ENCODE assay signal across 8 cellular contexts in the genomic region with DNA sequence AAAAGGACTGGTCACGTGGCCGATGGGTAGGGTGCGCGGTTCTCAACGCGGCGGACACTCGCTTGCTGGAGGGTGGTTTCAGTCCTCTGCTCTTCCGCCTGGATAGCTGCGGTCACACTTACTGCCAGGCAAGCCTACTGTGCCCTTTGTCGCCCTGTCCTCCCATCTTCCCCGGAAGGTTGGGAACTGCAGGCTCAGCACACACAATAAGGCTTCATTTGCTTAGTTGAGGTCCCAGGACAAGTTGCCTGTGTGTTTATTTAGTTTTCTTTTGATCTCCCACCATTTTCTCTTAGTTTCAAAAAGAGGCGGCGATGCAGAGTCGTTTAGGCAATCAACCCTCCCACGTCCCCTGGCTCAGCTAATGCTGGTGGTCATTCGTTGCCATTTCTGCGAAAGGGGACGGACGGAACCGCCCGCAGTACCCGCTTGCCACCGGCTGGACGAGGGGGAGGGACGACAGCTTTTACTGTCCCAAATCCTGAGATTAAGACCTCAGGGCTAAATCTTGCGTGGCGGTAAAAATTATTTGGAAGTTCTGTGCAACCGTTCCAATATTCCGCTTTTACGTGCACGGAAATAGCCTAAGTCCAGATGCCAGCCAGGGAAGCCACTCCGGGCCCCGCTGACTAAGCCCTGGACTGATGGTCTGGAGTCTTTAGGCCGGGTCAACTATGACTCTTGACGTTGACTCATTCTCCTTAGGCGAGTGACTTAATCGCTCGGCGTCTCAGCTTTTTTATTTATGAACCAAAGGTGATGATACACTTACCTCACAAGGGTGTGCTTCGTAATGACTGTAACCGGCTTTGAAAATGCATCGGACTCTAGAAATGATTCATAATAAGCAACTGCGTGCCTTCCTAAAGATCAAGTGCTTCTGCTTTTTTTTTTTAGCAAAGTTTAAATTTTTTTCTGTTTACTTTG.
A peak's percentile ranks its signal among the peaks of the same experiment; 100 is the strongest.
DNase-seq lines count a peak whose midpoint lies in the region; ATAC-seq and FAIRE-seq lines count a peak whose summit lies in the region.

No MANE protein-coding gene starts in this region.

- H3K4me3 ChIP-seq in effector memory CD4-positive, alpha-beta T cell (ENCODE audit: insufficient read depth, low read depth, low read length, poor library complexity, severe bottlenecking) = peak overlapping the region; percentile 95

- H3K27ac ChIP-seq in effector memory CD4-positive, alpha-beta T cell (ENCODE audit: insufficient read depth, low read length, poor library complexity, severe bottlenecking) = peak overlapping the region; percentile 91

- no peaks in the 10 kb centered on the region for H3K36me3 ChIP-seq in effector memory CD4-positive, alpha-beta T cell (ENCODE audit: control insufficient read depth, insufficient read depth, low read length)

- no peaks in the 10 kb centered on the region for H3K4me1 ChIP-seq in effector memory CD4-positive, alpha-beta T cell (ENCODE audit: control insufficient read depth, insufficient read depth, low read length, poor library complexity, severe bottlenecking)

- FAIRE-seq in GM18507 (lab: Jason Lieb, UNC) = peak; percentile 84

- H3K27me3 ChIP-seq in effector memory CD4-positive, alpha-beta T cell (replicated peaks; ENCODE audit: control insufficient read depth, insufficient read depth, low read length, poor library complexity, severe bottlenecking) = no peaks in the 10 kb centered on the region

- ATAC-seq in HG02759 (IDR thresholded peaks at IDR 0.05; ENCODE audit: unreplicated experiment) = peak; percentile 54

- DNase-seq in GM18507 (ENCODE audit: extremely low spot score, insufficient read length, low read depth) = no peak
- DNase-seq in NCI-H226 = peak; percentile 93
- DNase-seq in activated CD8-positive, alpha-beta memory T cell treated with anti-CD3 and anti-CD28 coated beads for 1 hour (ENCODE audit: extremely low read depth in 1 of 2, low read depth in 1 of 2) = peak; percentile 6 to 11
- DNase-seq in effector memory CD4-positive, alpha-beta T cell = peak; percentile 17 to 33 (median 23)
- DNase-seq in midbrain (lab: John Stamatoyannopoulos, UW) = peak; percentile 84
- DNase-seq in stimulated activated CD8-positive, alpha-beta memory T cell treated with anti-CD3 and anti-CD28 coated beads, Interleukin-2, amount 100 ng/mL, for 48 hours (ENCODE audit: low read depth in 2 of 2) = peak; percentile 26 to 48
- no peak for DNase-seq in DMS79 treated with DMSO at 0.1 percent for 48 hours (lab: John Stamatoyannopoulos, UW)

- no peaks in the 10 kb centered on the region for H3K9me3 ChIP-seq in effector memory CD4-positive, alpha-beta T cell (ENCODE audit: control insufficient read depth, low read length)

Comparison
In these comparisons a context has a peak if more than half of its experiments do, and no peak if none do; other contexts are left out.
1. DNase-seq: peak in NCI-H226 (single experiment), activated CD8-positive, alpha-beta memory T cell treated with anti-CD3 and anti-CD28 coated beads for 1 hour (2 of 2), effector memory CD4-positive, alpha-beta T cell (3 of 3), midbrain (single experiment) and stimulated activated CD8-positive, alpha-beta memory T cell treated with anti-CD3 and anti-CD28 coated beads, Interleukin-2, amount 100 ng/mL, for 48 hours (2 of 2); none in GM18507 (single experiment) and DMS79 treated with DMSO at 0.1 percent for 48 hours (single experiment).